Comparison of ENCODE assay signal across 12 cellular contexts in genomic region chr1:161623401-161624051, GRCh38. TPM values are rescaled to one million over a fixed set of nuclear protein-coding genes. Genes with fewer than 3 reads are reported as not detected.
DNase-seq lines count a peak whose midpoint lies in the region; ATAC-seq, FAIRE-seq and TF ChIP-seq lines count a peak whose summit lies in the region.
"Not testable (repeated sequence)": the region's sequence is repeated elsewhere in the genome, so short reads cannot be mapped to it uniquely, and the experiment has no call there.
"Had no signal": no experiment of that assay in that cellular context is flagged by ENCODE, and none has a peak within 500 bp of the region (broad histone marks: within the 10 kb centered on the region; RNA-seq: fewer than 3 reads in every experiment).

No MANE protein-coding gene starts in this region.

- FAIRE-seq in GM19239 (lab: Jason Lieb, UNC), result peak; percentile 92

- H3K27me3 Mint-ChIP-seq in T-helper 17 cell; activated T-cell treated with anti-CD3 and anti-CD28 coated beads, Interleukin-2, amount 50 U/mL, for 72 hours (ENCODE audit: low read depth); effector memory CD8-positive, alpha-beta T cell; stimulated activated memory B cell treated with anti-CD40 and anti-IgM and Interleukin-4, amounts not matched to agents 10 μg/mL and 1 μg/mL and 100 μg/mL, for 72 hours: not testable (repeated sequence)

- H3K9me3 ChIP-seq in T-helper 17 cell (ENCODE audit: control insufficient read depth, low read length, poor library complexity, severe bottlenecking), result not testable (repeated sequence)

- H3K4me1 Mint-ChIP-seq in T-helper 17 cell, result peaks cover 19% of the 10 kb centered on the region
- peaks cover 43% of the 10 kb centered on the region for H3K4me1 Mint-ChIP-seq in activated T-cell treated with anti-CD3 and anti-CD28 coated beads, Interleukin-2, amount 50 U/mL, for 72 hours (ENCODE audit: low read depth)
- H3K4me1 Mint-ChIP-seq in effector memory CD8-positive, alpha-beta T cell (ENCODE audit: low read depth in 2 of 2), result peaks cover 30 to 55% of the 10 kb centered on the region in 2 donors
- peaks cover 24% of the 10 kb centered on the region for H3K4me1 Mint-ChIP-seq in stimulated activated memory B cell treated with anti-CD40 and anti-IgM and Interleukin-4, amounts not matched to agents 10 μg/mL and 1 μg/mL and 100 μg/mL, for 72 hours

- not testable (repeated sequence) for TF ChIP-seq CTCF in GM12865 (IDR thresholded peaks at IDR 0.05; ENCODE audit: insufficient read depth, low read depth, low read length, missing control alignments)

- H3K36me3 Mint-ChIP-seq in T-helper 17 cell (ENCODE audit: low read depth); activated T-cell treated with anti-CD3 and anti-CD28 coated beads, Interleukin-2, amount 50 U/mL, for 72 hours (ENCODE audit: insufficient read depth in 2 of 2); stimulated activated memory B cell treated with anti-CD40 and anti-IgM and Interleukin-4, amounts not matched to agents 10 μg/mL and 1 μg/mL and 100 μg/mL, for 72 hours: not testable (repeated sequence)
- H3K36me3 Mint-ChIP-seq in effector memory CD8-positive, alpha-beta T cell (ENCODE audit: insufficient read depth), result peaks cover 21% of the 10 kb centered on the region

- ATAC-seq in GM21737 (IDR thresholded peaks at IDR 0.05; ENCODE audit: unreplicated experiment), result peak; percentile 44
- ATAC-seq in HG03175 (IDR thresholded peaks at IDR 0.05; ENCODE audit: unreplicated experiment), result peak; percentile 44
- peak; percentile 55 for ATAC-seq in T-helper 17 cell
- ATAC-seq in activated T-cell treated with anti-CD3 and anti-CD28 coated beads, Interleukin-2, amount 50 U/mL, for 72 hours (replicated peaks in 1 of 2), result peak; percentile 44 to 54
- peak; percentile 51 for ATAC-seq in effector memory CD8-positive, alpha-beta T cell (replicated peaks)
- peak; percentile 63 for ATAC-seq in stimulated activated memory B cell treated with anti-CD40 and anti-IgM and Interleukin-4, amounts not matched to agents 10 μg/mL and 1 μg/mL and 100 μg/mL, for 72 hours

- H3K9me3 Mint-ChIP-seq in activated T-cell treated with anti-CD3 and anti-CD28 coated beads, Interleukin-2, amount 50 U/mL, for 72 hours; effector memory CD8-positive, alpha-beta T cell; stimulated activated memory B cell treated with anti-CD40 and anti-IgM and Interleukin-4, amounts not matched to agents 10 μg/mL and 1 μg/mL and 100 μg/mL, for 72 hours: not testable (repeated sequence)

- peak; percentile 52 for DNase-seq in GM12865 (ENCODE audit: low read depth)
- not testable (repeated sequence) for DNase-seq in GM19239 (ENCODE audit: insufficient read length, low spot score); T-helper 17 cell; activated T-cell treated with anti-CD3 and anti-CD28 coated beads, Interleukin-2, amount 50 U/mL, for 72 hours; effector memory CD8-positive, alpha-beta T cell

- peak overlapping the region; percentile 66 for H3K27ac Mint-ChIP-seq in T-helper 17 cell
- H3K27ac Mint-ChIP-seq in activated T-cell treated with anti-CD3 and anti-CD28 coated beads, Interleukin-2, amount 50 U/mL, for 72 hours; stimulated activated memory B cell treated with anti-CD40 and anti-IgM and Interleukin-4, amounts not matched to agents 10 μg/mL and 1 μg/mL and 100 μg/mL, for 72 hours: not testable (repeated sequence)
- H3K27ac Mint-ChIP-seq in effector memory CD8-positive, alpha-beta T cell, result peak overlapping the region; percentile 71 to 97

- H3K4me3 Mint-ChIP-seq in T-helper 17 cell, result peak overlapping the region; percentile 45
- H3K4me3 Mint-ChIP-seq in activated T-cell treated with anti-CD3 and anti-CD28 coated beads, Interleukin-2, amount 50 U/mL, for 72 hours, result peak overlapping the region; percentile 31 to 47
- H3K4me3 Mint-ChIP-seq in effector memory CD8-positive, alpha-beta T cell, result peak overlapping the region; percentile 63 to 77
- H3K4me3 Mint-ChIP-seq in stimulated activated memory B cell treated with anti-CD40 and anti-IgM and Interleukin-4, amounts not matched to agents 10 μg/mL and 1 μg/mL and 100 μg/mL, for 72 hours, result not testable (repeated sequence)

- not testable (repeated sequence) for H3K4me3 ChIP-seq in GM12865 (ENCODE audit: low read depth, low read length)

RNA-seq across cellular contexts. Expression of gene FCGR3B, which starts 7.5 kb away (rescaled TPM):
- total RNA-seq in T-helper 17 cell, result under 1 TPM in 1 of 2 donors, not detected in 1; 0.37 TPM
- total RNA-seq in activated T-cell treated with anti-CD3 and anti-CD28 coated beads, Interleukin-2, amount 50 U/mL, for 72 hours, result under 1 TPM in 1 of 2 donors, not detected in 1; 0.30 TPM
- total RNA-seq: ascending aorta, H7, LHCN-M2, SJCRH30 had no signal

RNA-seq across cellular contexts. Expression of gene FCGR2B, which starts 39.4 kb away (rescaled TPM):
- 1 to 10 TPM; 2.6 to 2.9 TPM for total RNA-seq in T-helper 17 cell
- total RNA-seq in activated T-cell treated with anti-CD3 and anti-CD28 coated beads, Interleukin-2, amount 50 U/mL, for 72 hours, result not detected
- total RNA-seq: H7, LHCN-M2, SJCRH30 had no signal
